ENCODE assay signal across 34 cellular contexts in the genomic region with DNA sequence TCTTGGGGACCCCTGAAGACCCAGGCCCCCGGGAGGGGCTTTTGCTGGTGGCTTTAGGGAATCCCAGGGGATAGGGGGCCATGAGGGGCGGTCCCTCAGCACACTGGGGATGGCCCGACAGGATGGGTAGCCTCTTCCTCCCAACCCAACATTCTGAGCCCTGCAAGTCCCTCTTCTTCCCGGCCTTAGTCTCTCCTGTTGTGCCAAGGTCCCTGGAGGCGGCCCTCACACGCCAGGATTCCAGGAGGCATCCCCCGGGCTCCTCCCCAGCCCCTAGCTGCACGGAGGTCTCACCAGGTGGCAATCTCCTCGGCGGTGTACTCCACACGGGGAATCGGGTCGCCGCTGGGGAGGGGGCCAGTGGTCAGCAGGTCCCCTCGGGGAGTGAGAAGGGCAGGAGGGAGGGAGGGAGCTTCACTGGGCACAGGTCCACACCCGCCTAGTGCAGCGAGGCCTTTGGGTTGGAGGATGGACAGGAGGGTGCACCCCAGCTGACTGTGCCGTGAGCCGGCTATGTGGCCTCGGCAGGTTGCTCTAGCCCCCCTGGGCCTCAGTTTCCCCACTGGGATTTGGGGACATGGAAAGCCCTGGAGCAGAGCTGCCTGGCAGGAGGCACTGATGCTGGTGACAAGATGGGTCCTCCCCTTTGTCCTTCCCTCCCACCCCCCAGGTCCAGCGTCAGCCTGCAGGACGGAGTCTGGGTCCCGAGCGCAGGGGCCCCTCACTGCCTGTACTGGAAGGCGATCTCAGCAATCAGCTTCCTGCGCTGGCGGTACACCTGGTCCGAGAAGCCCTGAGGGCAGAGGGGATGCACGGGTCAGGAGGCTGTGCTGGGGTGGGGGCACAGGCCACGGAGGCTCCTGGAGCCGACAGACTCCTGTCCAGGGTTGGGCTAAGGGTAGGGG. TPM values are rescaled to one million over a fixed set of nuclear protein-coding genes. Genes with fewer than 3 reads are reported as not detected.
"Had no signal": no experiment of that assay in that cellular context is flagged by ENCODE, and none has a peak within 500 bp of the region (broad histone marks: within the 10 kb centered on the region; RNA-seq: fewer than 3 reads in every experiment).

No MANE protein-coding gene starts in this region.

- H3K9me3 ChIP-seq: colonic mucosa, esophagus squamous epithelium, gastrocnemius medialis, heart right ventricle, left lung, lower lobe of right lung, mucosa of descending colon had no signal

- FAIRE-seq: endometrium, islet of Langerhans, keratinocyte had no signal

- DNase-seq: colonic mucosa; cortex of kidney; effector CD8-positive, alpha-beta T cell; effector memory CD8-positive, alpha-beta T cell; endodermal cell; erythroblast; esophagus squamous epithelium; foreskin fibroblast; foreskin melanocyte; gastrocnemius medialis; glutamatergic neuron; head of caudate nucleus; heart right ventricle; hippocampal formation; left cardiac atrium; left lung; left ventricle myocardium superior; lower lobe of right lung; mesenchymal stem cell; mucosa of descending colon had no signal

- H3K36me3 ChIP-seq: colonic mucosa, esophagus squamous epithelium, gastrocnemius medialis, heart right ventricle, left lung, lower lobe of right lung had no signal

- H3K27ac Mint-ChIP-seq: dendritic cell treated with granulocyte-macrophage colony-stimulating factor and Interleukin-4, amounts not matched to agents 40 ng/mL and 50 ng/mL, for 4 days; effector memory CD8-positive, alpha-beta T cell; endodermal cell; mesothelial cell of epicardium had no signal

- H3K4me1 Mint-ChIP-seq: endodermal cell had no signal

- H3K4me1 ChIP-seq: colonic mucosa, gastrocnemius medialis had no signal

- H3K9me3 Mint-ChIP-seq: dendritic cell treated with granulocyte-macrophage colony-stimulating factor and Interleukin-4, amounts not matched to agents 40 ng/mL and 50 ng/mL, for 4 days; effector memory CD8-positive, alpha-beta T cell; endodermal cell; mesothelial cell of epicardium had no signal

- H3K27ac ChIP-seq: colonic mucosa, epithelial cell of prostate, esophagus squamous epithelium, gastrocnemius medialis, heart right ventricle, left lung, lower lobe of right lung had no signal

- H3K4me3 ChIP-seq: gastrocnemius medialis, left lung, mucosa of descending colon had no signal

- H3K4me3 Mint-ChIP-seq: dendritic cell treated with granulocyte-macrophage colony-stimulating factor and Interleukin-4, amounts not matched to agents 40 ng/mL and 50 ng/mL, for 4 days; effector memory CD8-positive, alpha-beta T cell; endodermal cell; mesothelial cell of epicardium had no signal

- H3K36me3 Mint-ChIP-seq: mesothelial cell of epicardium had no signal

RNA-seq across cellular contexts. Expression of a gene that starts 4.2 kb away (rescaled TPM):
- total RNA-seq: endodermal cell, gastrocnemius medialis, heart right ventricle, kidney epithelial cell, left cardiac atrium, left ventricle myocardium superior, lower lobe of right lung, mesenteric fat pad, myocyte had no signal

RNA-seq across cellular contexts. Expression of a gene that starts 6.4 kb away (rescaled TPM):
- total RNA-seq: dermis microvascular lymphatic vessel endothelial cell, endodermal cell, esophagus mucosa, esophagus squamous epithelium, gastrocnemius medialis, glomerular endothelial cell, kidney epithelial cell, left cardiac atrium, left lung, left ventricle myocardium superior, lower leg skin, lower lobe of right lung, lung microvascular endothelial cell, mesothelial cell of epicardium, mucosa of descending colon, myocyte had no signal
- polyA plus RNA-seq: keratinocyte had no signal

RNA-seq across cellular contexts. Expression of a gene that starts 28.2 kb away (rescaled TPM):
- polyA plus RNA-seq: keratinocyte had no signal
